Comparison of ENCODE assay signal across 19 cellular contexts in genomic region chr10:86732771-86733170, GRCh38. TPM values are rescaled to one million over a fixed set of nuclear protein-coding genes. Genes with fewer than 3 reads are reported as not detected.
DNase-seq lines count a peak whose midpoint lies in the region; ATAC-seq, FAIRE-seq and TF ChIP-seq lines count a peak whose summit lies in the region.
"Had no signal": no experiment of that assay in that cellular context is flagged by ENCODE, and none has a peak within 500 bp of the region (broad histone marks: within the 10 kb centered on the region; RNA-seq: fewer than 3 reads in every experiment).

No MANE protein-coding gene starts in this region.

- H3K4ac ChIP-seq in neuronal stem cell (ENCODE audit: low read length) = no peak overlapping the region

- no peak overlapping the region for H2AK5ac ChIP-seq in neuronal stem cell (ENCODE audit: low read depth, low read length)

- peaks cover 0 to 31% (median 14%) of the 10 kb centered on the region in 7 donors for H3K27me3 ChIP-seq in heart right ventricle
- no peaks in the 10 kb centered on the region for H3K27me3 ChIP-seq in neuronal stem cell (ENCODE audit: control insufficient read depth in 3 of 3, insufficient read depth in 3 of 3, low read depth in 1 of 3, low read length in 3 of 3)
- H3K27me3 ChIP-seq in tibial artery = no peaks in the 10 kb centered on the region

- no peak overlapping the region for H3K23ac ChIP-seq in neuronal stem cell (ENCODE audit: low read depth, low read length, poor library complexity)

- H2AFZ ChIP-seq in neuronal stem cell (ENCODE audit: low read length) = peak overlapping the region; percentile 21

- no peak overlapping the region for H3K27ac Mint-ChIP-seq in CD14-positive monocyte
- H3K27ac Mint-ChIP-seq: activated naive CD4-positive, alpha-beta T cell treated with anti-CD3 and anti-CD28 coated beads for 36 hours had no signal

- H2BK5ac ChIP-seq in neuronal stem cell (ENCODE audit: low read length) = no peak overlapping the region

- H3K4me3 ChIP-seq in heart right ventricle (no peak overlapping the region), neuronal stem cell (ENCODE audit: low read length in 2 of 2) (no peak overlapping the region), tibial artery (peak overlapping the region in 1 of 2 donors; percentile 27)
- H3K4me3 ChIP-seq: spleen had no signal

- 50 to 56% methylated on average over 13 of the region's 13 CpGs for WGBS in heart right ventricle, 2 donors
- WGBS in neuronal stem cell (ENCODE audit: extremely low coverage in 2 of 2, insufficient read length in 2 of 2, insufficient replicate concordance in 1 of 2), 2 donors = no CpG with 5 or more reads among the region's 13 CpGs

- DNase-seq in heart right ventricle (no peak), neuronal stem cell (ENCODE audit: low spot score) (no peak), tibial artery (peak in 1 of 2 donors; percentile 77), NCI-H1092 treated with DMSO at 0.1 percent for 48 hours (lab: John Stamatoyannopoulos, UW) (no peak), urothelium cell line (ENCODE audit: low spot score) (no peak), CD14-positive monocyte (ENCODE audit: low spot score) (no peak)
- no peak for DNase-seq in activated CD8-positive, alpha-beta memory T cell treated with anti-CD3 and anti-CD28 coated beads, Interleukin-2, amount 50 U/mL, for 48 hours
- DNase-seq: activated CD4-positive, alpha-beta T cell treated with anti-CD3 and anti-CD28 coated beads, Interleukin-2, amount 50 U/mL, for 1 hour; activated naive CD4-positive, alpha-beta T cell treated with anti-CD3 and anti-CD28 coated beads for 36 hours; dermis blood vessel endothelial cell; head of caudate nucleus; Kasumi-1; NCI-H1417 treated with DMSO at 0.1 percent for 48 hours; RPMI8226; spleen had no signal

- ATAC-seq in heart right ventricle = peak in 6 of 8 donors; percentile 1 to 14 (median 4)
- ATAC-seq: esophagus mucosa had no signal

- no peak overlapping the region for H4K91ac ChIP-seq in neuronal stem cell (ENCODE audit: low read depth, low read length, poor library complexity)

- no peak overlapping the region for H3K4me2 ChIP-seq in neuronal stem cell (ENCODE audit: insufficient read depth, low read length, poor library complexity, severe bottlenecking)

- no peak for FAIRE-seq in urothelium cell line (lab: Jason Lieb, UNC)
- FAIRE-seq: GM19239, islet of Langerhans had no signal

- H3K27ac ChIP-seq in cingulate gyrus (ENCODE audit: low read depth, low read length) (peak overlapping the region; percentile 31), heart right ventricle (peak overlapping the region; percentile 69 to 96 (median 86)), neuronal stem cell (replicated peaks; ENCODE audit: low read length) (no peak overlapping the region), tibial artery (peak overlapping the region; percentile 84 to 88)

- no peaks in the 10 kb centered on the region for H3K4me1 Mint-ChIP-seq in CD14-positive monocyte

- H3K9me3 Mint-ChIP-seq in CD14-positive monocyte = no peaks in the 10 kb centered on the region
- H3K9me3 Mint-ChIP-seq: activated naive CD4-positive, alpha-beta T cell treated with anti-CD3 and anti-CD28 coated beads for 36 hours had no signal

- peaks cover 0 to 23% (median 0%) of the 10 kb centered on the region in 9 donors for H3K36me3 ChIP-seq in heart right ventricle
- H3K36me3 ChIP-seq in neuronal stem cell (replicated peaks in 1 of 2; ENCODE audit: control insufficient read depth in 2 of 2, insufficient read depth in 2 of 2, low read length in 2 of 2) = no peaks in the 10 kb centered on the region
- H3K36me3 ChIP-seq in tibial artery = peaks cover 0 to 22% (median 6%) of the 10 kb centered on the region in 3 donors
- H3K36me3 ChIP-seq: spleen had no signal

- peaks cover 0 to 13% (median 2%) of the 10 kb centered on the region in 3 donors for H3K27me3 Mint-ChIP-seq in CD14-positive monocyte (ENCODE audit: low read depth in 3 of 3)

- intact Hi-C loops in heart right ventricle (cut with DNase I) (no loop called here), tibial artery (cut with DNase I; ENCODE audit: low total_unique reads) (no loop called here), CD14-positive monocyte (cut with micrococcal nuclease) (no loop called here)

- no peak overlapping the region for H2BK15ac ChIP-seq in neuronal stem cell (ENCODE audit: low read length)

- no peak overlapping the region for H2BK120ac ChIP-seq in neuronal stem cell (ENCODE audit: low read depth, low read length)

- no peak overlapping the region for H3K9ac ChIP-seq in neuronal stem cell (ENCODE audit: low read depth, low read length, poor library complexity)

- no peaks in the 10 kb centered on the region for H3K36me3 Mint-ChIP-seq in CD14-positive monocyte

- no peak overlapping the region for H3K14ac ChIP-seq in neuronal stem cell (ENCODE audit: low read length)

- H3K4me3 Mint-ChIP-seq in CD14-positive monocyte = no peak overlapping the region
- H3K4me3 Mint-ChIP-seq: activated naive CD4-positive, alpha-beta T cell treated with anti-CD3 and anti-CD28 coated beads for 36 hours had no signal

- H3K79me1 ChIP-seq in neuronal stem cell (ENCODE audit: low read depth, low read length) = no peaks in the 10 kb centered on the region

- TF ChIP-seq CTCF in heart right ventricle (IDR thresholded peaks at IDR 0.05) (no peak), tibial artery (IDR thresholded peaks at IDR 0.05) (no peak), CD14-positive monocyte (IDR thresholded peaks at IDR 0.05) (no peak)

- H4K8ac ChIP-seq in neuronal stem cell (ENCODE audit: low read depth, low read length) = no peak overlapping the region

- H2BK12ac ChIP-seq in neuronal stem cell (ENCODE audit: low read length) = no peak overlapping the region

- no peaks in the 10 kb centered on the region for H3K9me3 ChIP-seq in heart right ventricle
- H3K9me3 ChIP-seq in neuronal stem cell (replicated peaks in 1 of 2; ENCODE audit: control insufficient read depth in 2 of 2, insufficient read depth in 1 of 2, low read depth in 1 of 2, low read length in 2 of 2) = no peaks in the 10 kb centered on the region
- no peaks in the 10 kb centered on the region for H3K9me3 ChIP-seq in tibial artery
- H3K9me3 ChIP-seq: spleen had no signal

- H3K4me1 ChIP-seq in heart right ventricle (peaks cover 6 to 65% (median 34%) of the 10 kb centered on the region in 9 donors), neuronal stem cell (ENCODE audit: control insufficient read depth in 2 of 2, insufficient read depth in 1 of 2, low read depth in 1 of 2, low read length in 2 of 2) (peaks cover 2 to 9% of the 10 kb centered on the region in 2 donors), tibial artery (peaks cover 0 to 61% (median 31%) of the 10 kb centered on the region in 4 donors)
- H3K4me1 ChIP-seq: spleen had no signal

- H3K18ac ChIP-seq in neuronal stem cell (ENCODE audit: low read length) = no peak overlapping the region

RNA-seq across cellular contexts. Expression of gene BMPR1A, which starts 23.6 kb away (rescaled TPM):
- total RNA-seq in heart right ventricle = 10 to 100 TPM; 34.4 to 69.0 (median 47.7) TPM
- 10 to 100 TPM in 1 of 2 donors, 1 to 10 TPM in 1; 6.7 to 10.3 TPM for polyA plus RNA-seq in heart right ventricle
- 24.6 TPM for polyA plus RNA-seq in neuronal stem cell (2013, experiment 1 of 2)
- polyA plus RNA-seq in neuronal stem cell (2013, experiment 2 of 2) = 25.2 TPM
- under 1 TPM; 0.25 to 0.61 TPM for polyA plus RNA-seq in CD14-positive monocyte

Comparison
In these comparisons a context has a peak if more than half of its experiments do, and no peak if none do; other contexts are left out.
1. RNA of gene BMPR1A, which starts 23.6 kb away (polyA plus RNA-seq): 6.7 to 10.3 TPM in heart right ventricle; 0.25 to 0.61 TPM in CD14-positive monocyte; every median in the first group is over 4 times any median in the second.